ENCODE assay signal across 1 cellular context in the genomic region with DNA sequence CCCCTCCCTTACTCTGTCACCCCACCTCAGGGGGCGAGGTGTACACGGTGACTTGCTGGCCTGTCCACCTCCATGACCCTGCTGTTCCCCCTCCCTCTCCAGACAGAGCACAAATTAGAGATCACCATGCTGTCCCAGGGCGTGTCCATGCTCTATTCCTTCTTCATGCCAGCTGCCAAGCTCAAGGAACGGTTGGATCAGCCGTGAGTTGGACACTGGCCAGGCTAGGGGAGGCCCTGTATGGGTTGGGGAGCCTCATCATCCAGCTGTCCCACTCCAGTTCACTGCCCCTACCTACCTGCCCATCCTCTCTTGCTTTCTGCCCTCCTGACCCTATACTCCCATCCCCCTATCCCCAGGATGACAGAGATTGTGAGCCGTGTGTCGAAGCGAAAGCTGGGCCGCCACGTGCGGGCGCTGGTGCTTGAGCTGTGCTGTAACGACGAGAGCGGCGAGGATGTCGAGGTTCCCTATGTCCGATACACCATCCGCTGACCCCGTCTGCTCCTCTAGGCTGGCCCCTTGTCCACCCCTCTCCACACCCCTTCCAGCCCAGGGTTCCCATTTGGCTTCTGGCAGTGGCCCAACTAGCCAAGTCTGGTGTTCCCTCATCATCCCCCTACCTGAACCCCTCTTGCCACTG.
TF ChIP-seq lines count a peak whose summit lies in the region.

No MANE protein-coding gene starts in this region.

TF ChIP-seq in IMR-90, 13 proteins besides CTCF, POLR2A, EP300 and RAD21:
- TF ChIP-seq CEBPB (IDR thresholded peaks at IDR 0.05; ENCODE audit: low read depth, low read length) (no peak), FOS (IDR thresholded peaks at IDR 0.05; ENCODE audit: low read depth, low read length) (no peak), BHLHE40 (IDR thresholded peaks at IDR 0.05; ENCODE audit: low read depth, low read length) (no peak), MAFK (IDR thresholded peaks at IDR 0.05; ENCODE audit: low read depth, low read length) (no peak), CHD1 (IDR thresholded peaks at IDR 0.05; ENCODE audit: low read depth, low read length) (no peak), MXI1 (IDR thresholded peaks at IDR 0.05; ENCODE audit: borderline replicate concordance, low read depth, low read length) (no peak), MAZ (IDR thresholded peaks at IDR 0.05; ENCODE audit: borderline replicate concordance, low read depth, low read length) (no peak), RCOR1 (IDR thresholded peaks at IDR 0.05; ENCODE audit: insufficient replicate concordance, low read length) (no peak), USF2 (IDR thresholded peaks at IDR 0.05; ENCODE audit: low read depth, low read length) (no peak), NFE2L2 (IDR thresholded peaks at IDR 0.05; ENCODE audit: low read depth, low read length) (no peak)
